In the genomic region with DNA sequence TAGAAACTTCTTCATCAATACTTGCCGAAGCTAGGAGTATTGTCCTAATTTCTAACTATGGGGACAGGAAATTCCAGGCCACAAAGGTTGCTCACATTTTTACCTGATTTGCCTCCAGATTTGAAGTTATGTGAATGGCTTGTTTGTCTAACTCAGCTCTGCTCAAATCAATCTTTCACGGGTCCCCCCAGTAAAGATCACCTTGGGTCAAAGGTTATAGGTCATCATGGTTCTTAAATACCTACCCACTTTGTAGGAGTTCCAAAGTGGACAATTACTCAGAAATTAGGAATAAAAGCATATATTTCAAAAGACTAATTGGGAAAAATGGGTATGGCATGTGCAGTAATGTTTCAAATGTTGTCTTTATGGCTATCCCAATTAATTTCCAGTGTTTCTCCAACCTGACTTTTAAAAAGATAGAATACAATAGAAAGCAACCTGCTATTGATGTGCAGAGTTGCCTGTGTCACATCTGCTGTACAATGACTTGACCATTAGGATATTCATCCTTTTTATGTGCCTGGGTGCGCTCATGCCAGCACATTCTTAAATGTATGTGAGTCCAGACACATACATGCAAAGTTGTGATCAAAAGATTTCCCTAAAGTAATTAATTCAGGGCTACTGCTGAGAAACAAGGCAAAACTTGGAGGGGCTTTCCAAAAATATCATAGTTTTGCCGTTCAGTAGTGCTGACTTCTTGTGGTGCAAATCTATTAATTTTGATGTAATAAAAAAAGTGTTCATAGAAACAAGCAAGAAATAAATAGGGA, we compare ENCODE assay signal across 1 cellular context.
TF ChIP-seq lines count a peak whose summit lies in the region.

No MANE protein-coding gene starts in this region.

TF ChIP-seq in HepG2, 621 proteins besides CTCF, POLR2A, EP300 and RAD21 (continued from another document and continues in another):
- TF ChIP-seq KLF15 (CRISPR knock-in tag; IDR thresholded peaks at IDR 0.05; ENCODE audit: borderline replicate concordance) (no peak), TEAD3 (CRISPR knock-in tag; optimal IDR thresholded peaks at IDR 0.05; ENCODE audit: borderline replicate concordance) (peak; percentile 12), ZNF333 (CRISPR knock-in tag; IDR thresholded peaks at IDR 0.05; ENCODE audit: borderline replicate concordance) (no peak), ZNF550 (CRISPR knock-in tag; IDR thresholded peaks at IDR 0.05; ENCODE audit: borderline replicate concordance) (no peak), ZNF746 (CRISPR knock-in tag; IDR thresholded peaks at IDR 0.05) (no peak), NR2C2 (CRISPR knock-in tag; IDR thresholded peaks at IDR 0.05; ENCODE audit: borderline replicate concordance) (peak; percentile 78), NR2F6 (IDR thresholded peaks at IDR 0.05) (peak; percentile 85), NR2F6 (CRISPR knock-in tag; IDR thresholded peaks at IDR 0.05) (peak; percentile 77), ZNF256 (CRISPR knock-in tag; conservative IDR thresholded peaks at IDR 0.05) (no peak), ASH2L (IDR thresholded peaks at IDR 0.05; ENCODE audit: insufficient read length, low read depth, low read length) (no peak), RARA (CRISPR knock-in tag; IDR thresholded peaks at IDR 0.05) (0 out of 2 replicates have a peak, but pooled peaks have one; percentile 17), MTF1 (CRISPR knock-in tag; IDR thresholded peaks at IDR 0.05) (no peak), SMAD3 (CRISPR knock-in tag; IDR thresholded peaks at IDR 0.05) (no peak), CHD2 (IDR thresholded peaks at IDR 0.05; ENCODE audit: low read depth, low read length) (no peak), PHF21A (CRISPR knock-in tag; IDR thresholded peaks at IDR 0.05) (0 out of 2 replicates have a peak, but pooled peaks have one; percentile 24), TBP (CRISPR knock-in tag; IDR thresholded peaks at IDR 0.05) (no peak), BCL6 (CRISPR knock-in tag; IDR thresholded peaks at IDR 0.05) (peak; percentile 34; the same call in 1 of the 2 replicates), HNRNPLL (IDR thresholded peaks at IDR 0.05; ENCODE audit: low read depth, low read length, poor library complexity, severe bottlenecking) (no peak), ONECUT2 (CRISPR knock-in tag; IDR thresholded peaks at IDR 0.05) (no peak), HOXA5 (CRISPR knock-in tag; IDR thresholded peaks at IDR 0.05) (no peak), GFI1 (CRISPR knock-in tag; IDR thresholded peaks at IDR 0.05; ENCODE audit: borderline replicate concordance) (0 out of 2 replicates have a peak, but pooled peaks have one; percentile 27), ISL2 (CRISPR knock-in tag; IDR thresholded peaks at IDR 0.05) (0 out of 2 replicates have a peak, but pooled peaks have one; percentile 23), HNF4G (IDR thresholded peaks at IDR 0.05; ENCODE audit: borderline replicate concordance, low read depth, low read length) (peak; percentile 23; the same call in 1 of the 2 replicates), HNF4G (CRISPR knock-in tag; IDR thresholded peaks at IDR 0.05; ENCODE audit: borderline replicate concordance, low read depth) (no peak)
- TF ChIP-seq, protein P1, sequence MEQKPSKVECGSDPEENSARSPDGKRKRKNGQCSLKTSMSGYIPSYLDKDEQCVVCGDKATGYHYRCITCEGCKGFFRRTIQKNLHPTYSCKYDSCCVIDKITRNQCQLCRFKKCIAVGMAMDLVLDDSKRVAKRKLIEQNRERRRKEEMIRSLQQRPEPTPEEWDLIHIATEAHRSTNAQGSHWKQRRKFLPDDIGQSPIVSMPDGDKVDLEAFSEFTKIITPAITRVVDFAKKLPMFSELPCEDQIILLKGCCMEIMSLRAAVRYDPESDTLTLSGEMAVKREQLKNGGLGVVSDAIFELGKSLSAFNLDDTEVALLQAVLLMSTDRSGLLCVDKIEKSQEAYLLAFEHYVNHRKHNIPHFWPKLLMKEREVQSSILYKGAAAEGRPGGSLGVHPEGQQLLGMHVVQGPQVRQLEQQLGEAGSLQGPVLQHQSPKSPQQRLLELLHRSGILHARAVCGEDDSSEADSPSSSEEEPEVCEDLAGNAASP (CRISPR knock-in tag; IDR thresholded peaks at IDR 0.05; ENCODE audit: borderline replicate concordance): peak; percentile 26; the same call in 1 of the 2 replicates
- TF ChIP-seq, protein P2, sequence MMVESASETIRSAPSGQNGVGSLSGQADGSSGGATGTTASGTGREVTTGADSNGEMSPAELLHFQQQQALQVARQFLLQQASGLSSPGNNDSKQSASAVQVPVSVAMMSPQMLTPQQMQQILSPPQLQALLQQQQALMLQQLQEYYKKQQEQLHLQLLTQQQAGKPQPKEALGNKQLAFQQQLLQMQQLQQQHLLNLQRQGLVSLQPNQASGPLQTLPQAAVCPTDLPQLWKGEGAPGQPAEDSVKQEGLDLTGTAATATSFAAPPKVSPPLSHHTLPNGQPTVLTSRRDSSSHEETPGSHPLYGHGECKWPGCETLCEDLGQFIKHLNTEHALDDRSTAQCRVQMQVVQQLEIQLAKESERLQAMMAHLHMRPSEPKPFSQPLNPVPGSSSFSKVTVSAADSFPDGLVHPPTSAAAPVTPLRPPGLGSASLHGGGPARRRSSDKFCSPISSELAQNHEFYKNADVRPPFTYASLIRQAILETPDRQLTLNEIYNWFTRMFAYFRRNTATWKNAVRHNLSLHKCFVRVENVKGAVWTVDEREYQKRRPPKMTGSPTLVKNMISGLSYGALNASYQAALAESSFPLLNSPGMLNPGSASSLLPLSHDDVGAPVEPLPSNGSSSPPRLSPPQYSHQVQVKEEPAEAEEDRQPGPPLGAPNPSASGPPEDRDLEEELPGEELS (CRISPR knock-in tag; IDR thresholded peaks at IDR 0.05): 0 out of 2 replicates have a peak, but pooled peaks have one; percentile 18
- TF ChIP-seq, protein P3, sequence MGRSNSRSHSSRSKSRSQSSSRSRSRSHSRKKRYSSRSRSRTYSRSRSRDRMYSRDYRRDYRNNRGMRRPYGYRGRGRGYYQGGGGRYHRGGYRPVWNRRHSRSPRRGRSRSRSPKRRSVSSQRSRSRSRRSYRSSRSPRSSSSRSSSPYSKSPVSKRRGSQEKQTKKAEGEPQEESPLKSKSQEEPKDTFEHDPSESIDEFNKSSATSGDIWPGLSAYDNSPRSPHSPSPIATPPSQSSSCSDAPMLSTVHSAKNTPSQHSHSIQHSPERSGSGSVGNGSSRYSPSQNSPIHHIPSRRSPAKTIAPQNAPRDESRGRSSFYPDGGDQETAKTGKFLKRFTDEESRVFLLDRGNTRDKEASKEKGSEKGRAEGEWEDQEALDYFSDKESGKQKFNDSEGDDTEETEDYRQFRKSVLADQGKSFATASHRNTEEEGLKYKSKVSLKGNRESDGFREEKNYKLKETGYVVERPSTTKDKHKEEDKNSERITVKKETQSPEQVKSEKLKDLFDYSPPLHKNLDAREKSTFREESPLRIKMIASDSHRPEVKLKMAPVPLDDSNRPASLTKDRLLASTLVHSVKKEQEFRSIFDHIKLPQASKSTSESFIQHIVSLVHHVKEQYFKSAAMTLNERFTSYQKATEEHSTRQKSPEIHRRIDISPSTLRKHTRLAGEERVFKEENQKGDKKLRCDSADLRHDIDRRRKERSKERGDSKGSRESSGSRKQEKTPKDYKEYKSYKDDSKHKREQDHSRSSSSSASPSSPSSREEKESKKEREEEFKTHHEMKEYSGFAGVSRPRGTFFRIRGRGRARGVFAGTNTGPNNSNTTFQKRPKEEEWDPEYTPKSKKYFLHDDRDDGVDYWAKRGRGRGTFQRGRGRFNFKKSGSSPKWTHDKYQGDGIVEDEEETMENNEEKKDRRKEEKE (IDR thresholded peaks at IDR 0.05): no peak
- TF ChIP-seq, protein P4, sequence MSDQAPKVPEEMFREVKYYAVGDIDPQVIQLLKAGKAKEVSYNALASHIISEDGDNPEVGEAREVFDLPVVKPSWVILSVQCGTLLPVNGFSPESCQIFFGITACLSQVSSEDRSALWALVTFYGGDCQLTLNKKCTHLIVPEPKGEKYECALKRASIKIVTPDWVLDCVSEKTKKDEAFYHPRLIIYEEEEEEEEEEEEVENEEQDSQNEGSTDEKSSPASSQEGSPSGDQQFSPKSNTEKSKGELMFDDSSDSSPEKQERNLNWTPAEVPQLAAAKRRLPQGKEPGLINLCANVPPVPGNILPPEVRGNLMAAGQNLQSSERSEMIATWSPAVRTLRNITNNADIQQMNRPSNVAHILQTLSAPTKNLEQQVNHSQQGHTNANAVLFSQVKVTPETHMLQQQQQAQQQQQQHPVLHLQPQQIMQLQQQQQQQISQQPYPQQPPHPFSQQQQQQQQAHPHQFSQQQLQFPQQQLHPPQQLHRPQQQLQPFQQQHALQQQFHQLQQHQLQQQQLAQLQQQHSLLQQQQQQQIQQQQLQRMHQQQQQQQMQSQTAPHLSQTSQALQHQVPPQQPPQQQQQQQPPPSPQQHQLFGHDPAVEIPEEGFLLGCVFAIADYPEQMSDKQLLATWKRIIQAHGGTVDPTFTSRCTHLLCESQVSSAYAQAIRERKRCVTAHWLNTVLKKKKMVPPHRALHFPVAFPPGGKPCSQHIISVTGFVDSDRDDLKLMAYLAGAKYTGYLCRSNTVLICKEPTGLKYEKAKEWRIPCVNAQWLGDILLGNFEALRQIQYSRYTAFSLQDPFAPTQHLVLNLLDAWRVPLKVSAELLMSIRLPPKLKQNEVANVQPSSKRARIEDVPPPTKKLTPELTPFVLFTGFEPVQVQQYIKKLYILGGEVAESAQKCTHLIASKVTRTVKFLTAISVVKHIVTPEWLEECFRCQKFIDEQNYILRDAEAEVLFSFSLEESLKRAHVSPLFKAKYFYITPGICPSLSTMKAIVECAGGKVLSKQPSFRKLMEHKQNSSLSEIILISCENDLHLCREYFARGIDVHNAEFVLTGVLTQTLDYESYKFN (CRISPR knock-in tag; conservative IDR thresholded peaks at IDR 0.05): 0 out of 2 replicates have a peak, but pooled peaks have one; percentile 12
- TF ChIP-seq, protein P5, sequence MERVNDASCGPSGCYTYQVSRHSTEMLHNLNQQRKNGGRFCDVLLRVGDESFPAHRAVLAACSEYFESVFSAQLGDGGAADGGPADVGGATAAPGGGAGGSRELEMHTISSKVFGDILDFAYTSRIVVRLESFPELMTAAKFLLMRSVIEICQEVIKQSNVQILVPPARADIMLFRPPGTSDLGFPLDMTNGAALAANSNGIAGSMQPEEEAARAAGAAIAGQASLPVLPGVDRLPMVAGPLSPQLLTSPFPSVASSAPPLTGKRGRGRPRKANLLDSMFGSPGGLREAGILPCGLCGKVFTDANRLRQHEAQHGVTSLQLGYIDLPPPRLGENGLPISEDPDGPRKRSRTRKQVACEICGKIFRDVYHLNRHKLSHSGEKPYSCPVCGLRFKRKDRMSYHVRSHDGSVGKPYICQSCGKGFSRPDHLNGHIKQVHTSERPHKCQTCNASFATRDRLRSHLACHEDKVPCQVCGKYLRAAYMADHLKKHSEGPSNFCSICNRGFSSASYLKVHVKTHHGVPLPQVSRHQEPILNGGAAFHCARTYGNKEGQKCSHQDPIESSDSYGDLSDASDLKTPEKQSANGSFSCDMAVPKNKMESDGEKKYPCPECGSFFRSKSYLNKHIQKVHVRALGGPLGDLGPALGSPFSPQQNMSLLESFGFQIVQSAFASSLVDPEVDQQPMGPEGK (CRISPR knock-in tag; IDR thresholded peaks at IDR 0.05): 0 out of 2 replicates have a peak, but pooled peaks have one; percentile 25
- TF ChIP-seq, protein P6, sequence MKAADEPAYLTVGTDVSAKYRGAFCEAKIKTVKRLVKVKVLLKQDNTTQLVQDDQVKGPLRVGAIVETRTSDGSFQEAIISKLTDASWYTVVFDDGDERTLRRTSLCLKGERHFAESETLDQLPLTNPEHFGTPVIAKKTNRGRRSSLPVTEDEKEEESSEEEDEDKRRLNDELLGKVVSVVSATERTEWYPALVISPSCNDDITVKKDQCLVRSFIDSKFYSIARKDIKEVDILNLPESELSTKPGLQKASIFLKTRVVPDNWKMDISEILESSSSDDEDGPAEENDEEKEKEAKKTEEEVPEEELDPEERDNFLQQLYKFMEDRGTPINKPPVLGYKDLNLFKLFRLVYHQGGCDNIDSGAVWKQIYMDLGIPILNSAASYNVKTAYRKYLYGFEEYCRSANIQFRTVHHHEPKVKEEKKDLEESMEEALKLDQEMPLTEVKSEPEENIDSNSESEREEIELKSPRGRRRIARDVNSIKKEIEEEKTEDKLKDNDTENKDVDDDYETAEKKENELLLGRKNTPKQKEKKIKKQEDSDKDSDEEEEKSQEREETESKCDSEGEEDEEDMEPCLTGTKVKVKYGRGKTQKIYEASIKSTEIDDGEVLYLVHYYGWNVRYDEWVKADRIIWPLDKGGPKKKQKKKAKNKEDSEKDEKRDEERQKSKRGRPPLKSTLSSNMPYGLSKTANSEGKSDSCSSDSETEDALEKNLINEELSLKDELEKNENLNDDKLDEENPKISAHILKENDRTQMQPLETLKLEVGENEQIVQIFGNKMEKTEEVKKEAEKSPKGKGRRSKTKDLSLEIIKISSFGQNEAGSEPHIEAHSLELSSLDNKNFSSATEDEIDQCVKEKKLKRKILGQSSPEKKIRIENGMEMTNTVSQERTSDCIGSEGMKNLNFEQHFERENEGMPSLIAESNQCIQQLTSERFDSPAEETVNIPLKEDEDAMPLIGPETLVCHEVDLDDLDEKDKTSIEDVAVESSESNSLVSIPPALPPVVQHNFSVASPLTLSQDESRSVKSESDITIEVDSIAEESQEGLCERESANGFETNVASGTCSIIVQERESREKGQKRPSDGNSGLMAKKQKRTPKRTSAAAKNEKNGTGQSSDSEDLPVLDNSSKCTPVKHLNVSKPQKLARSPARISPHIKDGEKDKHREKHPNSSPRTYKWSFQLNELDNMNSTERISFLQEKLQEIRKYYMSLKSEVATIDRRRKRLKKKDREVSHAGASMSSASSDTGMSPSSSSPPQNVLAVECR (CRISPR knock-in tag; IDR thresholded peaks at IDR 0.05; ENCODE audit: borderline replicate concordance): no peak
- TF ChIP-seq, protein P7, sequence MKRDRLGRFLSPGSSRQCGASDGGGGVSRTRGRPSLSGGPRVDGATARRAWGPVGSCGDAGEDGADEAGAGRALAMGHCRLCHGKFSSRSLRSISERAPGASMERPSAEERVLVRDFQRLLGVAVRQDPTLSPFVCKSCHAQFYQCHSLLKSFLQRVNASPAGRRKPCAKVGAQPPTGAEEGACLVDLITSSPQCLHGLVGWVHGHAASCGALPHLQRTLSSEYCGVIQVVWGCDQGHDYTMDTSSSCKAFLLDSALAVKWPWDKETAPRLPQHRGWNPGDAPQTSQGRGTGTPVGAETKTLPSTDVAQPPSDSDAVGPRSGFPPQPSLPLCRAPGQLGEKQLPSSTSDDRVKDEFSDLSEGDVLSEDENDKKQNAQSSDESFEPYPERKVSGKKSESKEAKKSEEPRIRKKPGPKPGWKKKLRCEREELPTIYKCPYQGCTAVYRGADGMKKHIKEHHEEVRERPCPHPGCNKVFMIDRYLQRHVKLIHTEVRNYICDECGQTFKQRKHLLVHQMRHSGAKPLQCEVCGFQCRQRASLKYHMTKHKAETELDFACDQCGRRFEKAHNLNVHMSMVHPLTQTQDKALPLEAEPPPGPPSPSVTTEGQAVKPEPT (CRISPR knock-in tag; IDR thresholded peaks at IDR 0.05; ENCODE audit: low read depth): no peak
